Comparison of ENCODE assay signal across 25 cellular contexts in the genomic region with DNA sequence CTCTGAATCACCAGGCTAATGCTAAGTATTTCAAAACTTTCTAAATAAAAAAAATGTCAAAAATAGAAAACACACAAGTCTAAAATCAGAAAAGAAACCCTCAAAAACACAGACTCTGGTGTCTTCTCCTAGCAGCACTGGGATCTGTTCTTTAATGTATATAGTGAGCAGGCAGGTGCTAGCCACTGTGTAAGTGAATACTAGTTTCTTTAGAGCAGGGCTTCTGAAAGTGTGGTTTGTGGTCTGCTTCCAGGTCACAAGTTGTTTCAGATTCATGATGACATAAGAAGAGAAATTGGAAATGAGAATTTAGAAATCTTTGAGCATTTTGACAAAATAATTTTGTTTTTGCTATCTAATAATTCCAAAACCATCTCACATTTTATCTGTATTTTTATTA.
"Had no signal": no experiment of that assay in that cellular context is flagged by ENCODE, and none has a peak within 500 bp of the region (broad histone marks: within the 10 kb centered on the region; RNA-seq: fewer than 3 reads in every experiment).

No MANE protein-coding gene starts in this region.

- H3K4me1 Mint-ChIP-seq: activated CD4-positive, alpha-beta T cell treated with anti-CD3 and anti-CD28 coated beads, Interleukin-2, amount 10 ng/mL, durations not matched to agents 7 days and 5 days; activated naive CD8-positive, alpha-beta T cell treated with anti-CD3 and anti-CD28 coated beads, Interleukin-2, amount 50 U/mL, for 24 hours; memory B cell; naive thymus-derived CD4-positive, alpha-beta T cell; stimulated activated naive CD8-positive, alpha-beta T cell treated with anti-CD3 and anti-CD28 coated beads, Interleukin-15, amount 100 ng/mL, for 72 hours had no signal

- H3K27ac Mint-ChIP-seq: activated CD4-positive, alpha-beta T cell treated with anti-CD3 and anti-CD28 coated beads, Interleukin-2, amount 10 ng/mL, durations not matched to agents 7 days and 5 days; activated CD8-positive, alpha-beta T cell treated with anti-CD3 and anti-CD28 coated beads, Interleukin-2, amount 10 ng/mL, durations not matched to agents 7 days and 5 days; activated naive CD4-positive, alpha-beta T cell treated with anti-CD3 and anti-CD28 coated beads for 36 hours; activated naive CD8-positive, alpha-beta T cell treated with anti-CD3 and anti-CD28 coated beads, Interleukin-2, amount 50 U/mL, for 24 hours; activated T-cell treated with anti-CD3 and anti-CD28 coated beads, Interleukin-2, amount 50 U/mL, for 24 hours; activated T-helper 2 cell treated with anti-CD3 and anti-CD28 coated beads, Interferon-gamma antibody, Interleukin-2, Interleukin-4, amounts not matched to agents 10 μg/mL and 5 μg/mL and 100 μg/mL, durations not matched to agents 14 hours and 24 hours and 36 hours; memory B cell; naive thymus-derived CD4-positive, alpha-beta T cell; stimulated activated naive CD8-positive, alpha-beta T cell treated with anti-CD3 and anti-CD28 coated beads, Interleukin-15, amount 100 ng/mL, for 72 hours; type B pancreatic cell had no signal

- H3K4me3 ChIP-seq: breast epithelium, heart left ventricle, ovary, psoas muscle, testis had no signal

- ATAC-seq: activated CD8-positive, alpha-beta T cell treated with anti-CD3 and anti-CD28 coated beads, Interleukin-2, amount 10 ng/mL, durations not matched to agents 7 days and 5 days; activated naive CD8-positive, alpha-beta T cell treated with anti-CD3 and anti-CD28 coated beads, Interleukin-2, amount 50 U/mL, for 24 hours; heart left ventricle; left ventricle myocardium superior; naive thymus-derived CD4-positive, alpha-beta T cell; stimulated activated naive CD8-positive, alpha-beta T cell treated with anti-CD3 and anti-CD28 coated beads, Interleukin-15, amount 100 ng/mL, for 72 hours had no signal

- H3K4me3 Mint-ChIP-seq: activated CD4-positive, alpha-beta T cell treated with anti-CD3 and anti-CD28 coated beads, Interleukin-2, amount 10 ng/mL, durations not matched to agents 7 days and 5 days; activated CD8-positive, alpha-beta T cell treated with anti-CD3 and anti-CD28 coated beads, Interleukin-2, amount 10 ng/mL, durations not matched to agents 7 days and 5 days; activated naive CD4-positive, alpha-beta T cell treated with anti-CD3 and anti-CD28 coated beads for 36 hours; activated naive CD8-positive, alpha-beta T cell treated with anti-CD3 and anti-CD28 coated beads, Interleukin-2, amount 50 U/mL, for 24 hours; activated T-cell treated with anti-CD3 and anti-CD28 coated beads, Interleukin-2, amount 50 U/mL, for 24 hours; memory B cell; naive thymus-derived CD4-positive, alpha-beta T cell; stimulated activated naive CD8-positive, alpha-beta T cell treated with anti-CD3 and anti-CD28 coated beads, Interleukin-15, amount 100 ng/mL, for 72 hours; type B pancreatic cell had no signal

- H3K27me3 ChIP-seq: breast epithelium, heart left ventricle, ovary, testis had no signal

- DNase-seq: activated CD4-positive, alpha-beta T cell treated with anti-CD3 and anti-CD28 coated beads, Interleukin-2, amount 10 ng/mL, durations not matched to agents 7 days and 5 days; activated CD8-positive, alpha-beta T cell treated with anti-CD3 and anti-CD28 coated beads, Interleukin-2, amount 10 ng/mL, durations not matched to agents 7 days and 5 days; activated naive CD4-positive, alpha-beta T cell treated with anti-CD3 and anti-CD28 coated beads for 36 hours; activated naive CD8-positive, alpha-beta T cell treated with anti-CD3 and anti-CD28 coated beads, Interleukin-2, amount 50 U/mL, for 24 hours; activated T-cell treated with anti-CD3 and anti-CD28 coated beads, Interleukin-2, amount 50 U/mL, for 24 hours; aorta; cortex of kidney; erythroblast; foreskin melanocyte; heart left ventricle; kidney glomerular epithelial cell; left ventricle myocardium superior; naive thymus-derived CD4-positive, alpha-beta T cell; ovary; psoas muscle; right cardiac atrium; small intestine; stimulated activated CD4-positive, alpha-beta T cell treated with anti-CD3 and anti-CD28 coated beads, Interleukin-15, amount 100 ng/mL, for 24 hours; stimulated activated CD4-positive, alpha-beta T cell treated with anti-CD3 and anti-CD28 coated beads, Interleukin-2, amount 100 ng/mL, for 48 hours; stimulated activated naive CD8-positive, alpha-beta T cell treated with anti-CD3 and anti-CD28 coated beads, Interleukin-15, amount 100 ng/mL, for 72 hours; testis had no signal

- H3K9me3 Mint-ChIP-seq: activated CD4-positive, alpha-beta T cell treated with anti-CD3 and anti-CD28 coated beads, Interleukin-2, amount 10 ng/mL, durations not matched to agents 7 days and 5 days; activated naive CD4-positive, alpha-beta T cell treated with anti-CD3 and anti-CD28 coated beads for 36 hours had no signal

- H3K4me1 ChIP-seq: breast epithelium had no signal

- H3K36me3 Mint-ChIP-seq: memory B cell; naive thymus-derived CD4-positive, alpha-beta T cell had no signal

- H3K36me3 ChIP-seq: breast epithelium, ovary had no signal

- H3K9me3 ChIP-seq: breast epithelium, ovary, psoas muscle, testis had no signal

- H3K27me3 Mint-ChIP-seq: activated CD4-positive, alpha-beta T cell treated with anti-CD3 and anti-CD28 coated beads, Interleukin-2, amount 10 ng/mL, durations not matched to agents 7 days and 5 days; activated naive CD8-positive, alpha-beta T cell treated with anti-CD3 and anti-CD28 coated beads, Interleukin-2, amount 50 U/mL, for 24 hours; activated T-cell treated with anti-CD3 and anti-CD28 coated beads, Interleukin-2, amount 50 U/mL, for 24 hours; memory B cell; naive thymus-derived CD4-positive, alpha-beta T cell; stimulated activated naive CD8-positive, alpha-beta T cell treated with anti-CD3 and anti-CD28 coated beads, Interleukin-15, amount 100 ng/mL, for 72 hours; type B pancreatic cell had no signal

- H3K27ac ChIP-seq: breast epithelium, heart left ventricle, ovary, psoas muscle, testis had no signal
